8 cellular contexts compared by ENCODE assay signal in genomic region chr4:88659061-88659889, GRCh38. TPM values are rescaled to one million over a fixed set of nuclear protein-coding genes. Genes with fewer than 3 reads are reported as not detected.
DNase-seq lines count a peak whose midpoint lies in the region; ATAC-seq and TF ChIP-seq lines count a peak whose summit lies in the region.

No MANE protein-coding gene starts in this region.

- in situ Hi-C loops in brain microvascular endothelial cell (cut with HindIII; ENCODE audit: low pct_ligation_motif_present, low sequenced_read_pairs) = no loop called here

- DNase-seq in NCI-H510A treated with DMSO at 0.1 percent for 48 hours (lab: John Stamatoyannopoulos, UW) (peak; percentile 31), NCI-H510A (lab: John Stamatoyannopoulos, UW) (no peak), RPMI7951 (ENCODE audit: low read depth) (peak; percentile 64), brain microvascular endothelial cell (peak; percentile 72), immature natural killer cell (peak; percentile 2 to 19 (median 6))
- DNase-seq in stimulated activated CD4-positive, alpha-beta T cell treated with anti-CD3 and anti-CD28 coated beads, Interleukin-2, amount 100 ng/mL, for 24 hours = peak; percentile 27 to 34

- peak; percentile 83 for TF ChIP-seq CTCF in brain microvascular endothelial cell (IDR thresholded peaks at IDR 0.05; ENCODE audit: low read depth, low read length, missing control alignments)

- H3K36me3 Mint-ChIP-seq in immature natural killer cell = peaks cover 24 to 53% (median 34%) of the 10 kb centered on the region in 3 donors

- ATAC-seq in GM19452 (IDR thresholded peaks at IDR 0.05; ENCODE audit: unreplicated experiment) (peak; percentile 95), HG03432 (IDR thresholded peaks at IDR 0.05; ENCODE audit: unreplicated experiment) (peak; percentile 95)

- H3K27ac Mint-ChIP-seq in immature natural killer cell = peak overlapping the region in 2 of 6 donors; percentile 5 to 39

- no peak overlapping the region for H3K27ac ChIP-seq in brain microvascular endothelial cell

- no peak overlapping the region for H3K4me3 Mint-ChIP-seq in immature natural killer cell

- no peaks in the 10 kb centered on the region for H3K27me3 ChIP-seq in brain microvascular endothelial cell (replicated peaks)

- H3K9me3 Mint-ChIP-seq in immature natural killer cell = no peaks in the 10 kb centered on the region

- no peaks in the 10 kb centered on the region for H3K27me3 Mint-ChIP-seq in immature natural killer cell (ENCODE audit: low read depth in 3 of 3)

- H3K36me3 ChIP-seq in brain microvascular endothelial cell (replicated peaks) = no peaks in the 10 kb centered on the region

- no peak overlapping the region for H3K4me3 ChIP-seq in brain microvascular endothelial cell (ENCODE audit: low read depth, low read length)

- peaks cover 4 to 5% of the 10 kb centered on the region in 2 donors for H3K4me1 Mint-ChIP-seq in immature natural killer cell

RNA-seq across cellular contexts. Expression of gene NAP1L5, which starts 38.4 kb away (rescaled TPM):
- 8.6 and 12.4 TPM in 2 replicates for total RNA-seq in RPMI7951 (2014; rRNA removed; shearing (Covaris generic))
- polyA plus RNA-seq in immature natural killer cell = 1 to 10 TPM; 4.2 to 7.3 (median 5.4) TPM
